28 cellular contexts compared by ENCODE assay signal in the genomic region with DNA sequence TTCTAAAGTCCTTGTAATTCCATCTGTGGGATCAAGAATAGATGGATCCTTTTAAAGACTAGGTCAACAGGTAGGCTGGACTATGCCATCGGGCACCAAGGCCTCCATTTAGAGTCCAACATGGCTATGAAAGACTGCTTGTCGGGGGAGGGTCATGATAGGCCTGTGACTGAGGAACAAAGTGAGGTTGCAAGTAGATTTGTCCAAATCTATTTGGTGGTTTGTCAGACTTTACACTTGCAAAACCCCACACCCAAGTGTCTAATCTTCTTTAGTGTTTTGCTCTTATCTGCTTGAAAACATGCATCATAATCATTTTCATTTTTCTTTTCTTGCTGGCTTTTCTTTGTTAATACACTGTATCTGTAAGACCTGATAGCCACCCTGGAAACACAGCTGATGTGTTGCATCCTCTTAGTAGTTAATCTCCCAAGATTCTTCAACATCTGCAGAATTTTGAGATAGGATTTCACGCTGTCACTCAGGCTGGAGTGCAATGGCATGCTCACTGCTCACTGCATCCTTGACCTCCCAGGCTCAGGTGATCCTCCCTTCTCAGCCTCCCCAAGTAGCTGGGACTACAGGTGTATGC. TPM values are rescaled to one million over a fixed set of nuclear protein-coding genes. Genes with fewer than 3 reads are reported as not detected.
"Had no signal": no experiment of that assay in that cellular context is flagged by ENCODE, and none has a peak within 500 bp of the region (broad histone marks: within the 10 kb centered on the region; RNA-seq: fewer than 3 reads in every experiment).

No MANE protein-coding gene starts in this region.

- H3K27ac Mint-ChIP-seq: activated CD4-positive, alpha-beta memory T cell treated with anti-CD3 and anti-CD28 coated beads, Interleukin-2, amount 10 ng/mL, durations not matched to agents 7 days and 5 days; activated CD4-positive, alpha-beta T cell treated with anti-CD3 and anti-CD28 coated beads, Interleukin-2, amount 10 ng/mL, durations not matched to agents 7 days and 5 days; activated naive CD4-positive, alpha-beta T cell treated with anti-CD3 and anti-CD28 coated beads, Interleukin-2, amount 10 ng/mL, durations not matched to agents 7 days and 5 days; activated naive CD4-positive, alpha-beta T cell treated with anti-CD3 and anti-CD28 coated beads, Interleukin-2, amount 50 U/mL, for 72 hours; activated naive CD8-positive, alpha-beta T cell treated with anti-CD3 and anti-CD28 coated beads, Interleukin-2, amount 10 ng/mL, durations not matched to agents 7 days and 5 days; brain; dendritic cell treated with granulocyte-macrophage colony-stimulating factor and Interleukin-4, amounts not matched to agents 40 ng/mL and 50 ng/mL, for 4 days; endodermal cell; WTC11 had no signal

- DNase-seq: activated CD4-positive, alpha-beta memory T cell treated with anti-CD3 and anti-CD28 coated beads, Interleukin-2, amount 10 ng/mL, durations not matched to agents 7 days and 5 days; activated CD4-positive, alpha-beta T cell treated with anti-CD3 and anti-CD28 coated beads for 1 hour; activated CD4-positive, alpha-beta T cell treated with anti-CD3 and anti-CD28 coated beads for 4 hours; activated CD4-positive, alpha-beta T cell treated with anti-CD3 and anti-CD28 coated beads, Interleukin-2, amount 10 ng/mL, durations not matched to agents 7 days and 5 days; activated CD4-positive, alpha-beta T cell treated with anti-CD3 and anti-CD28 coated beads, Interleukin-2, amount 50 U/mL, for 4 hours; activated CD8-positive, alpha-beta memory T cell treated with anti-CD3 and anti-CD28 coated beads, Interleukin-2, amount 50 U/mL, for 48 hours; activated gamma-delta T cell; activated naive CD4-positive, alpha-beta T cell; activated naive CD4-positive, alpha-beta T cell treated with anti-CD3 and anti-CD28 coated beads, Interleukin-2, amount 10 ng/mL, durations not matched to agents 7 days and 5 days; activated naive CD8-positive, alpha-beta T cell treated with anti-CD3 and anti-CD28 coated beads, Interleukin-2, amount 10 ng/mL, durations not matched to agents 7 days and 5 days; activated T-cell treated with anti-CD3 and anti-CD28 coated beads for 4 hours; activated T-cell treated with anti-CD3 and anti-CD28 coated beads, Interleukin-2, amount 50 U/mL, for 24 hours; activated T-cell treated with anti-CD3 and anti-CD28 coated beads, Interleukin-2, amount 50 U/mL, for 72 hours; dorsolateral prefrontal cortex; effector memory CD4-positive, alpha-beta T cell; endodermal cell; foreskin keratinocyte; gastrocnemius medialis; glutamatergic neuron; heart left ventricle had no signal

- H3K4me1 Mint-ChIP-seq: activated naive CD4-positive, alpha-beta T cell treated with anti-CD3 and anti-CD28 coated beads, Interleukin-2, amount 10 ng/mL, durations not matched to agents 7 days and 5 days; brain; central memory CD8-positive, alpha-beta T cell; endodermal cell; WTC11 had no signal

- H3K9me3 Mint-ChIP-seq: activated CD4-positive, alpha-beta memory T cell treated with anti-CD3 and anti-CD28 coated beads, Interleukin-2, amount 10 ng/mL, durations not matched to agents 7 days and 5 days; activated naive CD8-positive, alpha-beta T cell treated with anti-CD3 and anti-CD28 coated beads, Interleukin-2, amount 10 ng/mL, durations not matched to agents 7 days and 5 days; activated T-cell treated with anti-CD3 and anti-CD28 coated beads, Interleukin-2, amount 50 U/mL, for 72 hours; central memory CD8-positive, alpha-beta T cell had no signal

- H3K27me3 Mint-ChIP-seq: activated CD4-positive, alpha-beta memory T cell treated with anti-CD3 and anti-CD28 coated beads, Interleukin-2, amount 10 ng/mL, durations not matched to agents 7 days and 5 days; activated CD4-positive, alpha-beta T cell treated with anti-CD3 and anti-CD28 coated beads, Interleukin-2, amount 10 ng/mL, durations not matched to agents 7 days and 5 days; activated naive CD4-positive, alpha-beta T cell treated with anti-CD3 and anti-CD28 coated beads, Interleukin-2, amount 10 ng/mL, durations not matched to agents 7 days and 5 days; activated naive CD8-positive, alpha-beta T cell treated with anti-CD3 and anti-CD28 coated beads, Interleukin-2, amount 10 ng/mL, durations not matched to agents 7 days and 5 days; activated T-cell treated with anti-CD3 and anti-CD28 coated beads, Interleukin-2, amount 50 U/mL, for 24 hours; central memory CD8-positive, alpha-beta T cell; dendritic cell treated with granulocyte-macrophage colony-stimulating factor and Interleukin-4, amounts not matched to agents 40 ng/mL and 50 ng/mL, for 4 days had no signal

- ATAC-seq: activated naive CD4-positive, alpha-beta T cell treated with anti-CD3 and anti-CD28 coated beads, Interleukin-2, amount 50 U/mL, for 72 hours; activated T-cell treated with anti-CD3 and anti-CD28 coated beads, Interleukin-2, amount 50 U/mL, for 72 hours; foreskin keratinocyte; gastrocnemius medialis; heart left ventricle; WTC11 had no signal

- H3K4me3 Mint-ChIP-seq: activated CD4-positive, alpha-beta memory T cell treated with anti-CD3 and anti-CD28 coated beads, Interleukin-2, amount 10 ng/mL, durations not matched to agents 7 days and 5 days; activated CD4-positive, alpha-beta T cell treated with anti-CD3 and anti-CD28 coated beads, Interleukin-2, amount 10 ng/mL, durations not matched to agents 7 days and 5 days; activated naive CD4-positive, alpha-beta T cell treated with anti-CD3 and anti-CD28 coated beads, Interleukin-2, amount 10 ng/mL, durations not matched to agents 7 days and 5 days; activated naive CD8-positive, alpha-beta T cell treated with anti-CD3 and anti-CD28 coated beads, Interleukin-2, amount 10 ng/mL, durations not matched to agents 7 days and 5 days; activated T-cell treated with anti-CD3 and anti-CD28 coated beads, Interleukin-2, amount 50 U/mL, for 24 hours; activated T-cell treated with anti-CD3 and anti-CD28 coated beads, Interleukin-2, amount 50 U/mL, for 72 hours; brain; central memory CD8-positive, alpha-beta T cell; dendritic cell treated with granulocyte-macrophage colony-stimulating factor and Interleukin-4, amounts not matched to agents 40 ng/mL and 50 ng/mL, for 4 days; endodermal cell; WTC11 had no signal

RNA-seq across cellular contexts. Expression of gene EFCAB11, which starts 51.5 kb away (rescaled TPM):
- total RNA-seq: ascending aorta had no signal

RNA-seq across cellular contexts. Expression of gene KCNK13, which starts 55.8 kb away (rescaled TPM):
- total RNA-seq: activated CD4-positive, alpha-beta T cell treated with anti-CD3 and anti-CD28 coated beads, Interleukin-2, amount 10 ng/mL, durations not matched to agents 7 days and 5 days; activated naive CD4-positive, alpha-beta T cell treated with anti-CD3 and anti-CD28 coated beads, Interleukin-2, amount 50 U/mL, for 72 hours; activated T-cell treated with anti-CD3 and anti-CD28 coated beads, Interleukin-2, amount 50 U/mL, for 72 hours; ascending aorta; bronchial epithelial cell; foreskin keratinocyte; gastrocnemius medialis; T-helper 1 cell treated with Interleukin-12 subunit alpha and Interleukin-12 subunit beta and Interleukin-4 antibody, amounts not matched to agents 30 ng/mL and 1 ng/mL, for 36 hours had no signal
